Comparison of ENCODE assay signal across 8 cellular contexts in genomic region chr5:170312666-170313065, GRCh38. TPM values are rescaled to one million over a fixed set of nuclear protein-coding genes. Genes with fewer than 3 reads are reported as not detected.
DNase-seq lines count a peak whose midpoint lies in the region; ATAC-seq and TF ChIP-seq lines count a peak whose summit lies in the region.

No MANE protein-coding gene starts in this region.

- H3K4me1 Mint-ChIP-seq in activated T-cell treated with anti-CD3 and anti-CD28 coated beads, Interleukin-2, amount 50 U/mL, for 72 hours (ENCODE audit: low read depth), result peaks cover 56% of the 10 kb centered on the region
- peaks cover 13% of the 10 kb centered on the region for H3K4me1 Mint-ChIP-seq in memory B cell
- H3K4me1 Mint-ChIP-seq in endothelial cell (ENCODE audit: unreplicated experiment), result no peaks in the 10 kb centered on the region

- no peak overlapping the region for H3K4me3 ChIP-seq in MG63

- H3K36me3 Mint-ChIP-seq in activated T-cell treated with anti-CD3 and anti-CD28 coated beads, Interleukin-2, amount 50 U/mL, for 72 hours (ENCODE audit: insufficient read depth in 2 of 2), result no peaks in the 10 kb centered on the region
- no peaks in the 10 kb centered on the region for H3K36me3 Mint-ChIP-seq in memory B cell
- no peaks in the 10 kb centered on the region for H3K36me3 Mint-ChIP-seq in endothelial cell (ENCODE audit: low read depth, unreplicated experiment)

- H3K9me3 Mint-ChIP-seq in activated T-cell treated with anti-CD3 and anti-CD28 coated beads, Interleukin-2, amount 50 U/mL, for 72 hours, result peaks cover 0 to 1% of the 10 kb centered on the region in 2 donors
- H3K9me3 Mint-ChIP-seq in memory B cell, result no peaks in the 10 kb centered on the region
- no peaks in the 10 kb centered on the region for H3K9me3 Mint-ChIP-seq in endothelial cell (ENCODE audit: unreplicated experiment)

- no peak for TF ChIP-seq CTCF in endothelial cell (IDR thresholded peaks at IDR 0.05; ENCODE audit: unreplicated experiment)

- H3K9me3 ChIP-seq in MG63, result no peaks in the 10 kb centered on the region

- peak; percentile 27 for DNase-seq in MG63
- peak; percentile 58 to 65 for DNase-seq in activated T-cell treated with anti-CD3 and anti-CD28 coated beads, Interleukin-2, amount 50 U/mL, for 72 hours
- no peak for DNase-seq in memory B cell (ENCODE audit: low spot score in 2 of 2)
- no peak for DNase-seq in NAMALWA (ENCODE audit: low spot score)
- DNase-seq in NCI-H1092 treated with DMSO at 0.1 percent for 48 hours (lab: John Stamatoyannopoulos, UW), result no peak
- no peak for DNase-seq in endothelial cell (ENCODE audit: low spot score)

- ATAC-seq in GM19463 (IDR thresholded peaks at IDR 0.05; ENCODE audit: unreplicated experiment) (peak; percentile 69), memory B cell (ENCODE audit: low read depth) (peak; percentile 54), GM19455 (IDR thresholded peaks at IDR 0.05; ENCODE audit: unreplicated experiment) (no peak)
- peak; percentile 90 to 91 for ATAC-seq in activated T-cell treated with anti-CD3 and anti-CD28 coated beads, Interleukin-2, amount 50 U/mL, for 72 hours (replicated peaks in 1 of 2)

- no peaks in the 10 kb centered on the region for H3K27me3 ChIP-seq in MG63

- H3K4me3 Mint-ChIP-seq in activated T-cell treated with anti-CD3 and anti-CD28 coated beads, Interleukin-2, amount 50 U/mL, for 72 hours, result peak overlapping the region; percentile 86 to 88
- H3K4me3 Mint-ChIP-seq in memory B cell (no peak overlapping the region), endothelial cell (ENCODE audit: unreplicated experiment) (no peak overlapping the region)

- H3K27ac Mint-ChIP-seq in activated T-cell treated with anti-CD3 and anti-CD28 coated beads, Interleukin-2, amount 50 U/mL, for 72 hours, result peak overlapping the region; percentile 97
- no peak overlapping the region for H3K27ac Mint-ChIP-seq in memory B cell
- no peak overlapping the region for H3K27ac Mint-ChIP-seq in endothelial cell (ENCODE audit: unreplicated experiment)

- no peaks in the 10 kb centered on the region for H3K36me3 ChIP-seq in MG63

- no peaks in the 10 kb centered on the region for H3K27me3 Mint-ChIP-seq in activated T-cell treated with anti-CD3 and anti-CD28 coated beads, Interleukin-2, amount 50 U/mL, for 72 hours (ENCODE audit: low read depth)
- H3K27me3 Mint-ChIP-seq in memory B cell (peaks cover 11% of the 10 kb centered on the region), endothelial cell (ENCODE audit: unreplicated experiment) (no peaks in the 10 kb centered on the region)

RNA-seq across cellular contexts. Expression of gene LCP2, which starts 15.1 kb away (rescaled TPM):
- not detected in 2 replicates for total RNA-seq in MG63 (2014; rRNA removed; shearing (Covaris generic); ENCODE audit: low replicate concordance)
- total RNA-seq in activated T-cell treated with anti-CD3 and anti-CD28 coated beads, Interleukin-2, amount 50 U/mL, for 72 hours, result 100 to 1,000 TPM; 162 to 190 TPM
- 13.8 TPM for total RNA-seq in endothelial cell (ENCODE audit: unreplicated experiment)

Comparison
In these comparisons a context has a peak if more than half of its experiments do, and no peak if none do; other contexts are left out.
1. DNase-seq: peak in MG63 (single experiment) and activated T-cell treated with anti-CD3 and anti-CD28 coated beads, Interleukin-2, amount 50 U/mL, for 72 hours (2 of 2); none in memory B cell (0 of 2), NAMALWA (single experiment), NCI-H1092 treated with DMSO at 0.1 percent for 48 hours (single experiment) and endothelial cell (single experiment).
2. H3K4me3 Mint-ChIP-seq: peak in activated T-cell treated with anti-CD3 and anti-CD28 coated beads, Interleukin-2, amount 50 U/mL, for 72 hours (2 of 2); none in memory B cell (single experiment) and endothelial cell (single experiment).
3. RNA of gene LCP2, which starts 15.1 kb away (total RNA-seq): 162 to 190 TPM in activated T-cell treated with anti-CD3 and anti-CD28 coated beads, Interleukin-2, amount 50 U/mL, for 72 hours and 13.8 TPM in endothelial cell (single experiment); not detected in MG63; every median in the first group is over 10 times any median in the second.